In the genomic region with DNA sequence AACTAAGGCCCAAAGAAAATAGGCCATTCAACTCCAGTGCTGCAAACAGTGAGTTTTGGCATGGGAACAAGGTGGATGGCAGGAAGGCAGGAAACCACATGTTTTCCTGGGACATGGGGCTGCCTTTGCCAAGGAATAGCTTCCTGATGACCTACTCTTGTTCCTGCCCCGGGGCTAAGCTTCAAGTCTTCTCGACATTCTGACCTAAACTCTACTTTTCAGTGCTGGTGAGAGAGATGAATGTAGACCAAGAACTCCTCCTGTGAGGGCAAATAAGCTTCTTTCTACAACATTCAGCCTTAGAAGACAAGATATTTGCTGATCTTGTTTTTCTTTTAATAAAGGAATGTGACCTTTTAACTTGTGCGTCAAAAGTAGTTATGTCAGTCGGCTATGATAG, we compare ENCODE assay signal across 14 cellular contexts.
DNase-seq lines count a peak whose midpoint lies in the region; ATAC-seq, FAIRE-seq and TF ChIP-seq lines count a peak whose summit lies in the region.
"Had no signal": no experiment of that assay in that cellular context is flagged by ENCODE, and none has a peak within 500 bp of the region (broad histone marks: within the 10 kb centered on the region; RNA-seq: fewer than 3 reads in every experiment).

No MANE protein-coding gene starts in this region.

- WGBS in pancreas, 2 donors, result 16 to 20% methylated on average over 4 of the region's 4 CpGs

- H3K36me3 ChIP-seq in SK-N-MC (ENCODE audit: insufficient read depth, low read length), result no peaks in the 10 kb centered on the region
- H3K36me3 ChIP-seq in pancreas, result no peaks in the 10 kb centered on the region
- no peaks in the 10 kb centered on the region for H3K36me3 ChIP-seq in colonic mucosa

- H3K9me3 ChIP-seq in SK-N-MC (ENCODE audit: low read depth, low read length) (no peaks in the 10 kb centered on the region), pancreas (no peaks in the 10 kb centered on the region), colonic mucosa (no peaks in the 10 kb centered on the region)

- intact Hi-C loops in pancreas (cut with DNase I) (no loop called here), colonic mucosa (cut with DNase I) (no loop called here)

- H3K27me3 ChIP-seq in pancreas (no peaks in the 10 kb centered on the region), colonic mucosa (no peaks in the 10 kb centered on the region)

- peak in 3 of 4 donors; percentile 47 to 63 (median 54) for ATAC-seq in pancreas
- no peak for ATAC-seq in HG03045 (IDR thresholded peaks at IDR 0.05; ENCODE audit: unreplicated experiment)

- H3K9ac ChIP-seq in SK-N-MC (ENCODE audit: insufficient read length), result no peak overlapping the region
- no peak overlapping the region for H3K9ac ChIP-seq in colonic mucosa (ENCODE audit: low read depth in 2 of 2, low read length in 2 of 2)

- H3K4me3 ChIP-seq in SK-N-MC (no peak overlapping the region), pancreas (no peak overlapping the region), colonic mucosa (no peak overlapping the region)

- DNase-seq in GM04503 (ENCODE audit: low read depth) (peak; percentile 63), SK-N-MC (ENCODE audit: low read depth, low spot score) (no peak), fibroblast of peridontal ligament (ENCODE audit: extremely low read depth) (peak; percentile 1), pancreas (peak in 3 of 6 donors; percentile 5 to 19 (median 13)), GM19240 (ENCODE audit: insufficient read length, low spot score) (no peak), NCI-H2196 (lab: John Stamatoyannopoulos, UW; ENCODE audit: unreplicated experiment) (no peak), colonic mucosa (no peak)
- DNase-seq: activated T-cell treated with anti-CD3 and anti-CD28 coated beads, Interleukin-2, amount 50 U/mL, for 1 hour; amniotic stem cell; effector CD8-positive, alpha-beta T cell; NCI-H1417; NCI-H526 treated with DMSO at 0.1 percent for 48 hours; SIG-M5 had no signal

- H3K27ac ChIP-seq in SK-N-MC (peak overlapping the region; percentile 23; the same call in 1 of the 2 replicates), pancreas (peak overlapping the region in 1 of 4 donors; percentile 6), colonic mucosa (no peak overlapping the region)

- FAIRE-seq in pancreas (lab: Jason Lieb, UNC), result no peak

- H3K4me1 ChIP-seq in pancreas (no peaks in the 10 kb centered on the region), colonic mucosa (no peaks in the 10 kb centered on the region)

- no peak for TF ChIP-seq CTCF in pancreas (IDR thresholded peaks at IDR 0.05)
- TF ChIP-seq CTCF in colonic mucosa (IDR thresholded peaks at IDR 0.05), result no peak

Comparison
In these comparisons a context has a peak if more than half of its experiments do, and no peak if none do; other contexts are left out.
1. DNase-seq: peak in GM04503 (single experiment) and fibroblast of peridontal ligament (single experiment); none in SK-N-MC (single experiment), GM19240 (single experiment), NCI-H2196 (single experiment) and colonic mucosa (single experiment).